ENCODE assay signal across 16 cellular contexts in genomic region chr16:63129411-63130125, GRCh38.
DNase-seq lines count a peak whose midpoint lies in the region; ATAC-seq and TF ChIP-seq lines count a peak whose summit lies in the region.
"Had no signal": no experiment of that assay in that cellular context is flagged by ENCODE, and none has a peak within 500 bp of the region (broad histone marks: within the 10 kb centered on the region; RNA-seq: fewer than 3 reads in every experiment).

No MANE protein-coding gene starts in this region.

- WGBS in testis, 2 donors: 84% methylated on average over 27 of the region's 46 CpGs; no CpG with 5 or more reads in 1 of the 2 donors

- H3K9me3 ChIP-seq in testis: no peaks in the 10 kb centered on the region

- no peak overlapping the region for H3K27ac Mint-ChIP-seq in WTC11
- no peak overlapping the region for H3K27ac Mint-ChIP-seq in immature natural killer cell
- H3K27ac Mint-ChIP-seq: CD8-positive, alpha-beta memory T cell; GM23338 had no signal

- H3K27me3 ChIP-seq in testis: no peaks in the 10 kb centered on the region
- H3K27me3 ChIP-seq: BLaER1 had no signal

- H3K36me3 ChIP-seq in testis (ENCODE audit: low read depth, missing control alignments): no peaks in the 10 kb centered on the region
- H3K36me3 ChIP-seq: BLaER1 had no signal

- H3K27me3 Mint-ChIP-seq in WTC11 (ENCODE audit: low read depth): no peaks in the 10 kb centered on the region
- H3K27me3 Mint-ChIP-seq in immature natural killer cell (ENCODE audit: low read depth in 3 of 3): peaks cover 0 to 2% (median 1%) of the 10 kb centered on the region in 3 donors
- H3K27me3 Mint-ChIP-seq: CD8-positive, alpha-beta memory T cell had no signal

- peak overlapping the region; percentile 37 to 54 for H3K4me3 ChIP-seq in testis
- H3K4me3 ChIP-seq: BLaER1, GM23338 had no signal

- no peaks in the 10 kb centered on the region for H3K4me1 Mint-ChIP-seq in WTC11
- no peaks in the 10 kb centered on the region for H3K4me1 Mint-ChIP-seq in immature natural killer cell
- H3K4me1 Mint-ChIP-seq: CD8-positive, alpha-beta memory T cell; GM23338 had no signal

- no peak for TF ChIP-seq POLR2A in testis (IDR thresholded peaks at IDR 0.05)

- H3K36me3 Mint-ChIP-seq in WTC11: 0 out of 2 replicates have a peak, but pooled peaks cover 2% of the 10 kb centered on the region
- no peaks in the 10 kb centered on the region for H3K36me3 Mint-ChIP-seq in immature natural killer cell

- intact Hi-C loops in testis (cut with DNase I; ENCODE audit: low total_unique reads): no loop called here

- H3K4me3 Mint-ChIP-seq in WTC11 (no peak overlapping the region), immature natural killer cell (no peak overlapping the region)
- H3K4me3 Mint-ChIP-seq: CD8-positive, alpha-beta memory T cell; GM23338 had no signal

- ATAC-seq in WTC11: peak; percentile 32; the same call in 1 of the 2 replicates
- ATAC-seq: GM23338, HepG2 had no signal

- H3K9me3 Mint-ChIP-seq in WTC11 (0 out of 2 replicates have a peak, but pooled peaks cover 4% of the 10 kb centered on the region), immature natural killer cell (peaks cover 11 to 41% (median 27%) of the 10 kb centered on the region in 6 donors)

- POLR2A ChIA-PET in WTC11 (lab: Charles Lee): no interaction called here

- no peak overlapping the region for H3K27ac ChIP-seq in testis
- H3K27ac ChIP-seq: BLaER1 had no signal

- TF ChIP-seq CTCF in WTC11 (IDR thresholded peaks at IDR 0.05) (no peak), testis (IDR thresholded peaks at IDR 0.05) (no peak)

- CTCF ChIA-PET in WTC11 (lab: Charles Lee): no interaction called here

- DNase-seq in Daoy (ENCODE audit: low read depth) (peak; percentile 22), WTC11 (ENCODE audit: low spot score) (no peak), mesenteric fat pad (ENCODE audit: low spot score) (peak; percentile 86), testis (no peak), NCI-H146 (lab: John Stamatoyannopoulos, UW) (no peak), immature natural killer cell (no peak), NOMO-1 treated with DMSO at 0.1 percent for 48 hours (lab: John Stamatoyannopoulos, UW; ENCODE audit: unreplicated experiment) (no peak)
- DNase-seq: 8988T; AML-193; Caco-2; CD8-positive, alpha-beta memory T cell; DND-41; H7 had no signal

- H3K4me1 ChIP-seq in testis: no peaks in the 10 kb centered on the region
- H3K4me1 ChIP-seq: BLaER1, Caco-2 had no signal

TF ChIP-seq in WTC11, 78 proteins besides CTCF, POLR2A, EP300 and RAD21:
- no peak for TF ChIP-seq ZNF423 (CRISPR knock-in tag; IDR thresholded peaks at IDR 0.05)
- TF ChIP-seq ZNF232 (CRISPR knock-in tag; IDR thresholded peaks at IDR 0.05): no peak
- no peak for TF ChIP-seq FOXP1 (CRISPR knock-in tag; IDR thresholded peaks at IDR 0.05; ENCODE audit: borderline replicate concordance)
- TF ChIP-seq ZNF416 (CRISPR knock-in tag; IDR thresholded peaks at IDR 0.05): no peak
- TF ChIP-seq FOXJ3 (CRISPR knock-in tag; IDR thresholded peaks at IDR 0.05; ENCODE audit: borderline replicate concordance): no peak
- TF ChIP-seq E2F1 (CRISPR knock-in tag; IDR thresholded peaks at IDR 0.05): no peak
- no peak for TF ChIP-seq IRF2 (CRISPR knock-in tag; IDR thresholded peaks at IDR 0.05; ENCODE audit: borderline replicate concordance, low read depth)
- no peak for TF ChIP-seq OVOL2 (CRISPR knock-in tag; IDR thresholded peaks at IDR 0.05; ENCODE audit: borderline replicate concordance)

Comparison
In these comparisons a context has a peak if more than half of its experiments do, and no peak if none do; other contexts are left out.
1. DNase-seq: peak in Daoy (single experiment) and mesenteric fat pad (single experiment); none in WTC11 (single experiment), testis (single experiment), NCI-H146 (single experiment), immature natural killer cell (0 of 3) and NOMO-1 treated with DMSO at 0.1 percent for 48 hours (single experiment).